38 cellular contexts compared by ENCODE assay signal in genomic region chr3:174857301-174857700, GRCh38. TPM values are rescaled to one million over a fixed set of nuclear protein-coding genes. Genes with fewer than 3 reads are reported as not detected.
"Had no signal": no experiment of that assay in that cellular context is flagged by ENCODE, and none has a peak within 500 bp of the region (broad histone marks: within the 10 kb centered on the region; RNA-seq: fewer than 3 reads in every experiment).

No MANE protein-coding gene starts in this region.

- H3K27ac ChIP-seq: ascending aorta, cardiac muscle cell, KMS-11, Peyer's patch, SJSA1, WERI-Rb-1 had no signal

- H3K27me3 Mint-ChIP-seq: activated CD4-positive, alpha-beta memory T cell treated with anti-CD3 and anti-CD28 coated beads, Interleukin-2, amount 10 ng/mL, durations not matched to agents 7 days and 5 days; activated CD8-positive, alpha-beta memory T cell treated with anti-CD3 and anti-CD28 coated beads, Interleukin-2, amount 10 ng/mL, durations not matched to agents 7 days and 5 days; activated naive CD8-positive, alpha-beta T cell treated with anti-CD3 and anti-CD28 coated beads for 36 hours; central memory CD8-positive, alpha-beta T cell had no signal

- H3K36me3 Mint-ChIP-seq: activated CD8-positive, alpha-beta memory T cell treated with anti-CD3 and anti-CD28 coated beads, Interleukin-2, amount 10 ng/mL, durations not matched to agents 7 days and 5 days; activated naive CD8-positive, alpha-beta T cell treated with anti-CD3 and anti-CD28 coated beads for 36 hours had no signal

- ATAC-seq: activated CD8-positive, alpha-beta memory T cell treated with anti-CD3 and anti-CD28 coated beads, Interleukin-2, amount 10 ng/mL, durations not matched to agents 7 days and 5 days; PC-3; SK-N-SH treated with all-trans-retinoic acid at 6 μM for 48 hours had no signal

- DNase-seq: activated CD4-positive, alpha-beta memory T cell treated with anti-CD3 and anti-CD28 coated beads, Interleukin-2, amount 10 ng/mL, durations not matched to agents 7 days and 5 days; activated CD4-positive, alpha-beta T cell treated with anti-CD3 and anti-CD28 coated beads for 1 hour; activated CD4-positive, alpha-beta T cell treated with anti-CD3 and anti-CD28 coated beads for 48 hours; activated CD4-positive, CD25-positive, alpha-beta regulatory T cell; activated CD8-positive, alpha-beta memory T cell treated with anti-CD3 and anti-CD28 coated beads for 24 hours; activated CD8-positive, alpha-beta memory T cell treated with anti-CD3 and anti-CD28 coated beads, Interleukin-2, amount 10 ng/mL, durations not matched to agents 7 days and 5 days; activated CD8-positive, alpha-beta memory T cell treated with anti-CD3 and anti-CD28 coated beads, Interleukin-2, amount 50 U/mL, for 48 hours; activated effector memory CD4-positive, alpha-beta T cell treated with Interleukin-2 at 50 U/mL for 16 hours; activated naive CD4-positive, alpha-beta T cell; activated naive CD4-positive, alpha-beta T cell treated with anti-CD3 and anti-CD28 coated beads, Interleukin-2, amount 50 U/mL, for 16 hours; activated naive CD8-positive, alpha-beta T cell treated with anti-CD3 and anti-CD28 coated beads for 36 hours; activated T-cell treated with anti-CD3 and anti-CD28 coated beads, Interleukin-2, amount 50 U/mL, for 48 hours; amniotic stem cell; MM.1S; MV-4-11; NCI-H1092; NCI-H1694 treated with DMSO at 0.1 percent for 48 hours; NCI-H2029; NCI-H2171 treated with DMSO at 0.1 percent for 48 hours; NCI-H2227 treated with DMSO at 0.1 percent for 48 hours; NCI-H446; NCI-H510A treated with DMSO at 0.1 percent for 48 hours; NCI-H526 treated with DMSO at 0.1 percent for 48 hours; NK-92 treated with Interleukin-12 subunit alpha and Interleukin-12 subunit beta, amount 100 ng/mL, for 24 hours; PC-3; Peyer's patch; RPMI8226; SHP77 treated with DMSO at 0.1 percent for 48 hours; T-helper 1 cell; T-helper 2 cell; T-helper 9 cell; WERI-Rb-1 had no signal

- H3K4me3 Mint-ChIP-seq: activated CD4-positive, alpha-beta memory T cell treated with anti-CD3 and anti-CD28 coated beads, Interleukin-2, amount 10 ng/mL, durations not matched to agents 7 days and 5 days; activated CD8-positive, alpha-beta memory T cell treated with anti-CD3 and anti-CD28 coated beads, Interleukin-2, amount 10 ng/mL, durations not matched to agents 7 days and 5 days; activated naive CD8-positive, alpha-beta T cell treated with anti-CD3 and anti-CD28 coated beads for 36 hours; central memory CD8-positive, alpha-beta T cell had no signal

- H3K4me1 Mint-ChIP-seq: activated CD4-positive, alpha-beta memory T cell treated with anti-CD3 and anti-CD28 coated beads, Interleukin-2, amount 10 ng/mL, durations not matched to agents 7 days and 5 days; activated CD8-positive, alpha-beta memory T cell treated with anti-CD3 and anti-CD28 coated beads, Interleukin-2, amount 10 ng/mL, durations not matched to agents 7 days and 5 days; activated naive CD8-positive, alpha-beta T cell treated with anti-CD3 and anti-CD28 coated beads for 36 hours; central memory CD8-positive, alpha-beta T cell had no signal

- H3K27ac Mint-ChIP-seq: activated CD4-positive, alpha-beta memory T cell treated with anti-CD3 and anti-CD28 coated beads, Interleukin-2, amount 10 ng/mL, durations not matched to agents 7 days and 5 days; activated CD8-positive, alpha-beta memory T cell treated with anti-CD3 and anti-CD28 coated beads, Interleukin-2, amount 10 ng/mL, durations not matched to agents 7 days and 5 days; activated naive CD8-positive, alpha-beta T cell treated with anti-CD3 and anti-CD28 coated beads for 36 hours had no signal

RNA-seq across cellular contexts. Expression of gene NAALADL2, which starts 1.8 kb away (rescaled TPM):
- total RNA-seq: activated CD4-positive, alpha-beta memory T cell treated with anti-CD3 and anti-CD28 coated beads, Interleukin-2, amount 10 ng/mL, durations not matched to agents 7 days and 5 days; activated CD8-positive, alpha-beta memory T cell treated with anti-CD3 and anti-CD28 coated beads, Interleukin-2, amount 10 ng/mL, durations not matched to agents 7 days and 5 days had no signal
